ENCODE assay signal across 13 cellular contexts in genomic region chr5:94181940-94182339, GRCh38.
DNase-seq lines count a peak whose midpoint lies in the region; ATAC-seq, FAIRE-seq and TF ChIP-seq lines count a peak whose summit lies in the region.
"Had no signal": no experiment of that assay in that cellular context is flagged by ENCODE, and none has a peak within 500 bp of the region (broad histone marks: within the 10 kb centered on the region; RNA-seq: fewer than 3 reads in every experiment).

No MANE protein-coding gene starts in this region.

- FAIRE-seq in HepG2 (lab: Jason Lieb, UNC), result no peak
- FAIRE-seq: colon, islet of Langerhans, RCC 7860 had no signal

- intact Hi-C loops in HepG2 (cut with micrococcal nuclease; ENCODE audit: unreplicated experiment), result no loop called here
- intact Hi-C loops in right lobe of liver (cut with DNase I), result no loop called here
- intact Hi-C loops in esophagus squamous epithelium (cut with DNase I), result no loop called here

- DNase-seq in HepG2 (ENCODE audit: low spot score), result peak; percentile 13
- no peak for DNase-seq in right lobe of liver
- peak; percentile 5 for DNase-seq in HT1080 (ENCODE audit: low read depth)
- no peak for DNase-seq in esophagus squamous epithelium (lab: John Stamatoyannopoulos, UW)
- DNase-seq in GM10248 (ENCODE audit: extremely low spot score), result no peak
- no peak for DNase-seq in activated CD4-positive, alpha-beta T cell treated with anti-CD3 and anti-CD28 coated beads, Interleukin-2, amount 50 U/mL, for 1 hour
- DNase-seq in AML-193 (lab: John Stamatoyannopoulos, UW), result no peak
- DNase-seq: sigmoid colon had no signal

- no peaks in the 10 kb centered on the region for H4K20me1 ChIP-seq in HepG2 (ENCODE audit: insufficient read depth, low read length)
- H4K20me1 ChIP-seq: BLaER1 treated with 17β-estradiol and CSF1 and Interleukin-3, amounts not matched to agents 10 nM and 100 nM had no signal

- no peaks in the 10 kb centered on the region for H3K79me2 ChIP-seq in HepG2 (ENCODE audit: insufficient read depth, low read length)

- H2AFZ ChIP-seq in HepG2 (ENCODE audit: low read length), result no peak overlapping the region

- no TSS peak for BruUV-seq in HepG2 (replicated peaks; lab: Mats Ljungman, UMichigan)

- no peaks in the 10 kb centered on the region for H3K27me3 ChIP-seq in HepG2 (ENCODE audit: control insufficient read depth in 1 of 2, insufficient read depth in 2 of 2, low read length in 2 of 2)
- no peaks in the 10 kb centered on the region for H3K27me3 ChIP-seq in right lobe of liver
- no peaks in the 10 kb centered on the region for H3K27me3 ChIP-seq in esophagus squamous epithelium
- H3K27me3 ChIP-seq: BLaER1 treated with 17β-estradiol and CSF1 and Interleukin-3, amounts not matched to agents 10 nM and 100 nM; sigmoid colon had no signal

- no peak overlapping the region for H3K4me3 ChIP-seq in HepG2 (replicated peaks in 1 of 3; ENCODE audit: insufficient read depth in 1 of 3, low read depth in 2 of 3, low read length in 3 of 3)
- no peak overlapping the region for H3K4me3 ChIP-seq in right lobe of liver
- H3K4me3 ChIP-seq in WI38 (ENCODE audit: low read depth, low read length), result no peak overlapping the region
- no peak overlapping the region for H3K4me3 ChIP-seq in esophagus squamous epithelium
- H3K4me3 ChIP-seq: BLaER1 treated with 17β-estradiol and CSF1 and Interleukin-3, amounts not matched to agents 10 nM and 100 nM; sigmoid colon had no signal

- in situ Hi-C loops in HepG2 (cut with HindIII; ENCODE audit: extremely low pct_ligation_motif_present, low pct_unique_long_range_greater_than_20kb), result no loop called here

- no peak overlapping the region for H3K4me2 ChIP-seq in HepG2 (ENCODE audit: low read depth, low read length)
- H3K4me2 ChIP-seq: BLaER1 treated with 17β-estradiol and CSF1 and Interleukin-3, amounts not matched to agents 10 nM and 100 nM had no signal

- H3K9ac ChIP-seq in HepG2 (ENCODE audit: insufficient read depth, low read depth, low read length), result no peak overlapping the region
- H3K9ac ChIP-seq: BLaER1 treated with 17β-estradiol and CSF1 and Interleukin-3, amounts not matched to agents 10 nM and 100 nM had no signal

- ATAC-seq in HepG2 (peak; percentile 93), right lobe of liver (no peak)

- TF ChIP-seq POLR2A in HepG2 (IDR thresholded peaks at IDR 0.05; ENCODE audit: insufficient read depth in 1 of 2, low read depth in 2 of 2, low read length in 2 of 2) (no peak), right lobe of liver (IDR thresholded peaks at IDR 0.05) (no peak), esophagus squamous epithelium (IDR thresholded peaks at IDR 0.05) (no peak)

- TF ChIP-seq CTCF in HepG2 (CRISPR knock-in tag; IDR thresholded peaks at IDR 0.05), result peak; percentile 47
- no peak for TF ChIP-seq CTCF in right lobe of liver (IDR thresholded peaks at IDR 0.05)
- TF ChIP-seq CTCF in WI38 (IDR thresholded peaks at IDR 0.05; ENCODE audit: low read depth, low read length), result peak; percentile 2; the same call in 1 of the 2 replicates
- TF ChIP-seq CTCF in esophagus squamous epithelium (IDR thresholded peaks at IDR 0.05), result no peak
- TF ChIP-seq CTCF in GM10248 (IDR thresholded peaks at IDR 0.05; ENCODE audit: control extremely low read depth, extremely low read depth, low read depth, missing control alignments), result no peak

- no peak for TF ChIP-seq RAD21 in HepG2 (CRISPR knock-in tag; IDR thresholded peaks at IDR 0.05)

- no peaks in the 10 kb centered on the region for H3K4me1 ChIP-seq in HepG2 (ENCODE audit: insufficient read depth, low read length)
- H3K4me1 ChIP-seq in right lobe of liver, result no peaks in the 10 kb centered on the region
- no peaks in the 10 kb centered on the region for H3K4me1 ChIP-seq in esophagus squamous epithelium
- H3K4me1 ChIP-seq: BLaER1 treated with 17β-estradiol and CSF1 and Interleukin-3, amounts not matched to agents 10 nM and 100 nM; sigmoid colon had no signal

- CTCF ChIA-PET in HepG2 (lab: Yijun Ruan, JAX; ENCODE audit: low intra/inter-chr PET ratio, low total read pairs) (no interaction called here), GM10248 (lab: Yijun Ruan, JAX) (interaction anchor here (0.9 to 3.3 kb wide), 7 partner anchors 9 to 381 kb away, joined by 3 to 23 read pairs (median 3); no protein-coding TSS in a partner anchor)

- POLR2A ChIA-PET in HepG2 (lab: Yijun Ruan, JAX) (no interaction called here), GM10248 (lab: Yijun Ruan, JAX) (no interaction called here)

- no peak for TF ChIP-seq EP300 in HepG2 (IDR thresholded peaks at IDR 0.05; ENCODE audit: low read depth in 2 of 2, low read length in 2 of 2)
- no peak for TF ChIP-seq EP300 in HepG2 (CRISPR knock-in tag; IDR thresholded peaks at IDR 0.05; ENCODE audit: borderline replicate concordance)

- no peaks in the 10 kb centered on the region for H3K36me3 ChIP-seq in HepG2 (replicated peaks in 1 of 2; ENCODE audit: control insufficient read depth in 1 of 2, insufficient read depth in 2 of 2, low read length in 2 of 2)
- no peaks in the 10 kb centered on the region for H3K36me3 ChIP-seq in right lobe of liver
- H3K36me3 ChIP-seq in esophagus squamous epithelium, result no peaks in the 10 kb centered on the region
- H3K36me3 ChIP-seq: BLaER1 treated with 17β-estradiol and CSF1 and Interleukin-3, amounts not matched to agents 10 nM and 100 nM; sigmoid colon had no signal

- no peak overlapping the region for H3K27ac ChIP-seq in HepG2 (ENCODE audit: extremely low read length, insufficient read depth, low read length)
- H3K27ac ChIP-seq in right lobe of liver, result no peak overlapping the region
- no peak overlapping the region for H3K27ac ChIP-seq in esophagus squamous epithelium
- H3K27ac ChIP-seq: BLaER1 treated with 17β-estradiol and CSF1 and Interleukin-3, amounts not matched to agents 10 nM and 100 nM; sigmoid colon had no signal

- H3K9me3 ChIP-seq in HepG2 (ENCODE audit: low read length) (no peaks in the 10 kb centered on the region), right lobe of liver (no peaks in the 10 kb centered on the region), esophagus squamous epithelium (no peaks in the 10 kb centered on the region)
- H3K9me3 ChIP-seq: BLaER1 treated with 17β-estradiol and CSF1 and Interleukin-3, amounts not matched to agents 10 nM and 100 nM; sigmoid colon had no signal

- 29% methylated on average over 2 of the region's 2 CpGs for WGBS in HepG2 (ENCODE audit: low lambda C conversion rate)
- 65% methylated on average over 2 of the region's 2 CpGs for WGBS in right lobe of liver (ENCODE audit: insufficient coverage, low coverage, low lambda C conversion rate, missing lambda C conversion rate)
- 76 to 83% methylated on average over 2 of the region's 2 CpGs for WGBS in esophagus squamous epithelium, 2 donors

TF ChIP-seq in HepG2, 621 proteins besides CTCF, POLR2A, EP300 and RAD21:
- TF ChIP-seq STAG1 (CRISPR knock-in tag; IDR thresholded peaks at IDR 0.05), result peak; percentile 43
- no peak for TF ChIP-seq CHCHD3 (CRISPR knock-in tag; IDR thresholded peaks at IDR 0.05)
TF ChIP-seq in HepG2: peak in this region for 1.

Comparison
In these comparisons a context has a peak if more than half of its experiments do, and no peak if none do; other contexts are left out.
1. DNase-seq: peak in HepG2 (single experiment) and HT1080 (single experiment); none in right lobe of liver (0 of 3), esophagus squamous epithelium (single experiment), GM10248 (single experiment), activated CD4-positive, alpha-beta T cell treated with anti-CD3 and anti-CD28 coated beads, Interleukin-2, amount 50 U/mL, for 1 hour (single experiment) and AML-193 (0 of 2).
2. CTCF ChIP-seq: peak in HepG2 (single experiment) and WI38 (single experiment); none in right lobe of liver (0 of 4), esophagus squamous epithelium (0 of 6) and GM10248 (single experiment).